Comparison of ENCODE assay signal across 26 cellular contexts in the genomic region with DNA sequence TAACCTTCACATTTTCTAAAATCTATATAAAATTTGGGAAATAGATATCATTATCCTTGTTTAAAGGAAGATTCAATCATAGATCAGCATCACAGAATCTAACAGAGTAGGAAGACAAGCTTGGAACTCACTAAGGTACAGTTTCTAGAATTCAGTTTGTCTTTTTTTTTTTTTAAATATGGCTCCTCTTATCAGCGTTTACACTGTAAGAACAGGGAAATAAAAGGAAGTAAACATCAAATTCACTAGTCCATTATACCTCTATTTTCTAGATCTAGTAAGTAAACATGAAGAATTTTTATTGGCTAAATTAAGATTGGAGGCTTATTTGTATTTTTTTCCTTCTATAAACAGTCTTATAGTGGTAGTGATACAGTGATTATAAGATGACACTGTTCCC.
"Had no signal": no experiment of that assay in that cellular context is flagged by ENCODE, and none has a peak within 500 bp of the region (broad histone marks: within the 10 kb centered on the region; RNA-seq: fewer than 3 reads in every experiment).

No MANE protein-coding gene starts in this region.

- FAIRE-seq: small intestine, urothelium cell line had no signal

- ATAC-seq: natural killer cell treated with Interleukin-12 subunit alpha and Interleukin-12 subunit beta and Interleukin-15 and Interleukin-18, amount 100 ng/mL, for 72 hours; psoas muscle; right lobe of liver; stimulated activated effector memory CD8-positive, alpha-beta T cell treated with anti-CD3 and anti-CD28 coated beads, Interleukin-12 subunit alpha, Interleukin-12 subunit beta, amount 100 ng/mL, for 72 hours; stimulated activated naive B cell treated with anti-CD40 and anti-IgM and Interleukin-4, amounts not matched to agents 10 μg/mL and 1 μg/mL and 100 μg/mL, for 72 hours had no signal

- H3K4me1 ChIP-seq: parathyroid adenoma, psoas muscle, right lobe of liver, sigmoid colon, thyroid gland, upper lobe of left lung, vagina had no signal

- H3K9me3 ChIP-seq: neutrophil, psoas muscle, right lobe of liver, sigmoid colon, stomach, thoracic aorta, thyroid gland, tibial nerve, upper lobe of left lung, vagina had no signal

- H3K36me3 ChIP-seq: neutrophil, right lobe of liver, sigmoid colon, stomach, thoracic aorta, thyroid gland, tibial nerve, upper lobe of left lung, vagina had no signal

- DNase-seq: nephron progenitor cell; nucleus accumbens; posterior cingulate gyrus; psoas muscle; right cardiac atrium; right lobe of liver; sigmoid colon; small intestine; stimulated activated CD4-positive, alpha-beta T cell treated with anti-CD3 and anti-CD28 coated beads, Interleukin-15, amount 100 ng/mL, for 24 hours; stimulated activated CD4-positive, alpha-beta T cell treated with anti-CD3 and anti-CD28 coated beads, Interleukin-2, amount 100 ng/mL, for 24 hours; stimulated activated CD4-positive, alpha-beta T cell treated with anti-CD3 and anti-CD28 coated beads, Interleukin-2, amount 100 ng/mL, for 48 hours; stimulated activated CD4-positive, alpha-beta T cell treated with anti-CD3 and anti-CD28 coated beads, Interleukin-4, amount 100 ng/mL, for 24 hours; stimulated activated naive B cell treated with anti-CD40 and anti-IgM and Interleukin-4, amounts not matched to agents 10 μg/mL and 1 μg/mL and 100 μg/mL, for 72 hours; stimulated activated naive CD4-positive, alpha-beta T cell treated with Interleukin-2 at 50 U/mL for 16 hours; stomach; thyroid gland; trophoblast cell; upper lobe of left lung had no signal

- H3K4me3 ChIP-seq: psoas muscle, right lobe of liver, sigmoid colon, stomach, thoracic aorta, thyroid gland, tibial nerve, upper lobe of left lung, vagina had no signal
